In genomic region chr2:196967126-196967525, GRCh38 we compare ENCODE assay signal across 1 cellular context.
TF ChIP-seq lines count a peak whose summit lies in the region.

No MANE protein-coding gene starts in this region.

TF ChIP-seq in WTC11, 78 proteins besides CTCF, POLR2A, EP300 and RAD21 (continued from another document):
- no peak for TF ChIP-seq ZBTB21 (CRISPR knock-in tag; IDR thresholded peaks at IDR 0.05; ENCODE audit: borderline replicate concordance)
- TF ChIP-seq ZNF423 (CRISPR knock-in tag; IDR thresholded peaks at IDR 0.05) = no peak
- TF ChIP-seq, protein P1, sequence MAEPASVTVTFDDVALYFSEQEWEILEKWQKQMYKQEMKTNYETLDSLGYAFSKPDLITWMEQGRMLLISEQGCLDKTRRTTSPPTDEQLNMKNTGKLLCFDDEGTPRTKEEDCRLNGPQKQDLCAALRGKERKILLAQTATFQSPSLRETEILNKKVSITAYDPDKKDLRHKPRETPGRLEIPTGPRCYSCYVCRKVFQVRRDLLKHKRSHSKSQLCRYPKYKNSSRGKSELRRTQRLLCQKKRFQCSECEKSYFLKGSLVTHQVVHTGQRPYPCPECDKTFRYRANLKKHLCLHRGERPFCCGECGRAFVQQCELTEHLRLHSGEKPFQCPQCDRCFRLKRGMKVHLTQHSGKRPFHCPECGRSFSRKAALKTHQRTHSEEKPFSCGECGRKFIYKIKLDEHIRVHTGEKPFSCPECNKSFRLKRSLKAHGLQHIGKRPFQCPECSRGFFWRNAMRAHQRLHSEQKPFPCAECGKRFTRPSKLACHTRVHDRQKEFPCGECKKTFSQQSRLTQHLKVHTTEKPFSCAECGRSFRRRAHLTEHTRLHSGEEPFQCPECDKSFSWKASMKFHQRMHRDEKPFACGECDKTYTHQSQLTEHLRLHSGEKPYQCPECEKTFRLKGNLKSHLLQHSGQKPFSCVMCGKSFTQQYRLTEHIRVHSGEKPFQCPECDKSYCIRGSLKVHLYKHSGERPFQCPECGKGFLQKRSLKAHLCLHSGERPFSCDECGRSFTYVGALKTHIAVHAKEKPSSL (CRISPR knock-in tag; conservative IDR thresholded peaks at IDR 0.05) = no peak
- TF ChIP-seq, protein P2, sequence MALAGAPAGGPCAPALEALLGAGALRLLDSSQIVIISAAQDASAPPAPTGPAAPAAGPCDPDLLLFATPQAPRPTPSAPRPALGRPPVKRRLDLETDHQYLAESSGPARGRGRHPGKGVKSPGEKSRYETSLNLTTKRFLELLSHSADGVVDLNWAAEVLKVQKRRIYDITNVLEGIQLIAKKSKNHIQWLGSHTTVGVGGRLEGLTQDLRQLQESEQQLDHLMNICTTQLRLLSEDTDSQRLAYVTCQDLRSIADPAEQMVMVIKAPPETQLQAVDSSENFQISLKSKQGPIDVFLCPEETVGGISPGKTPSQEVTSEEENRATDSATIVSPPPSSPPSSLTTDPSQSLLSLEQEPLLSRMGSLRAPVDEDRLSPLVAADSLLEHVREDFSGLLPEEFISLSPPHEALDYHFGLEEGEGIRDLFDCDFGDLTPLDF (CRISPR knock-in tag; IDR thresholded peaks at IDR 0.05) = no peak
- TF ChIP-seq FOXK1 (CRISPR knock-in tag; IDR thresholded peaks at IDR 0.05) = no peak
TF ChIP-seq in WTC11: peak in this region for 0.
